11 cellular contexts compared by ENCODE assay signal in the genomic region with DNA sequence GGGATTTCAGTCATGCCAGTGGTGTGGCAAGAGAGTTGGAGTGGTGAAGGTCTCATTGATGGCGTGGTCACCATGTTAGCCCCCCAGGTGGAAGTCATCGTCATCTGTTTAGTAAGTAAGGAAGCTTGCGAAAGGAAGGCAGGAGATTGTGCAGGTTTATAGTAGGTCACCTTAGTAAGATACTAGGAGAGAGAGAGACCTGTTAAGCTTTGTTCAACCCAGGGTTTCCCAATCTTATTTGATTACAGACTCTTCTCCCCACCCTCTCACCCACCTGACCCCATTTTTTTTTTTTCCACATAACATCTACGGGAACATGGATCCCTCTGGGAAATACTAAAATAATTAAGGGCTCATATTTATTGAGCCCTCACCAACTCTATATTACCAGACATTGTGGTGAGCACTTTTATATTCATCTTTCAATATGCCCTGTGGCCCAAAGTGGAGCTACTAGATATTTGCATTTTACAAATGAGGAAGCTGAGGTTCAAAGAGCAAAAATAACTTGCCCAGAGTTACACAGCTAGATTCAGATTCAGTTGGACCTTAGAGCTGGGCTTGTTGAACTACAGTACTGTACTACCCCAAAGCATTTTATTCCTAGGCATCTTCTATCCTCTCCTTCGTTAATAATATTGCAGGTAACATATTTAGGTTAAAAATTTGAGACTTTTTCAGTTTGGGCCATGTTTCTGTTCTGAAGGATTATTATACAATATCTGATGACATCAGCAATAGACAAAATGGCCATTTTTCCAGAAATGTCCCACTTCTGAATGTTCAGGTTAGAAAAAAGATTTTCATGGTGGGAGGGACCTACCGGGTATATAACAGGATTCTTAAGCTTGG. TPM values are rescaled to one million over a fixed set of nuclear protein-coding genes. Genes with fewer than 3 reads are reported as not detected.
DNase-seq lines count a peak whose midpoint lies in the region; ATAC-seq and TF ChIP-seq lines count a peak whose summit lies in the region.
"Had no signal": no experiment of that assay in that cellular context is flagged by ENCODE, and none has a peak within 500 bp of the region (broad histone marks: within the 10 kb centered on the region; RNA-seq: fewer than 3 reads in every experiment).

No MANE protein-coding gene starts in this region.

- H3K27me3 ChIP-seq in body of pancreas (no peaks in the 10 kb centered on the region), testis (no peaks in the 10 kb centered on the region)
- H3K27me3 ChIP-seq: pancreas had no signal

- H3K4me1 Mint-ChIP-seq in naive B cell: peaks cover 33 to 36% (median 34%) of the 10 kb centered on the region in 3 donors

- H3K36me3 Mint-ChIP-seq in naive B cell: peaks cover 0 to 5% of the 10 kb centered on the region in 2 donors

- peak overlapping the region in 6 of 8 donors; percentile 7 to 63 (median 48) for H3K4me3 Mint-ChIP-seq in naive B cell
- H3K4me3 Mint-ChIP-seq: dendritic cell treated with granulocyte-macrophage colony-stimulating factor and Interleukin-4, amounts not matched to agents 40 ng/mL and 50 ng/mL, for 4 days had no signal

- intact Hi-C loops in body of pancreas (cut with DNase I): no loop called here
- intact Hi-C loops in testis (cut with DNase I; ENCODE audit: low total_unique reads): no loop called here

- H3K27ac Mint-ChIP-seq in naive B cell: peak overlapping the region in 3 of 6 donors; percentile 1 to 68 (median 13)
- H3K27ac Mint-ChIP-seq: dendritic cell treated with granulocyte-macrophage colony-stimulating factor and Interleukin-4, amounts not matched to agents 40 ng/mL and 50 ng/mL, for 4 days had no signal

- H3K27ac ChIP-seq in body of pancreas (no peak overlapping the region), testis (peak overlapping the region in 1 of 2 donors; percentile 23)
- H3K27ac ChIP-seq: pancreas had no signal

- WGBS in body of pancreas, 2 donors: 82 to 96% methylated on average over 6 of the region's 6 CpGs
- 83 to 89% methylated on average over 6 of the region's 6 CpGs for WGBS in testis, 2 donors

- H3K9me3 Mint-ChIP-seq in naive B cell: no peaks in the 10 kb centered on the region
- H3K9me3 Mint-ChIP-seq: dendritic cell treated with granulocyte-macrophage colony-stimulating factor and Interleukin-4, amounts not matched to agents 40 ng/mL and 50 ng/mL, for 4 days had no signal

- DNase-seq in naive B cell (peak; percentile 31), body of pancreas (no peak), testis (no peak), NCI-H2196 (lab: John Stamatoyannopoulos, UW; ENCODE audit: unreplicated experiment) (no peak)
- DNase-seq in stimulated activated CD4-positive, alpha-beta T cell treated with anti-CD3 and anti-CD28 coated beads, Interleukin-12 subunit alpha, Interleukin-12 subunit beta, amount 100 ng/mL, for 4 hours: no peak
- DNase-seq: activated T-cell treated with anti-CD3 and anti-CD28 coated beads, Interleukin-2, amount 50 U/mL, for 1 hour; pancreas had no signal

- peaks cover 2% of the 10 kb centered on the region for H3K4me1 ChIP-seq in body of pancreas
- peaks cover 48% of the 10 kb centered on the region for H3K4me1 ChIP-seq in testis
- H3K4me1 ChIP-seq: pancreas had no signal

- no peaks in the 10 kb centered on the region for H3K36me3 ChIP-seq in body of pancreas (replicated peaks in 1 of 2; ENCODE audit: insufficient read depth in 1 of 2, low read depth in 2 of 2)
- H3K36me3 ChIP-seq in testis (ENCODE audit: low read depth, missing control alignments): no peaks in the 10 kb centered on the region

- no peak overlapping the region for H3K4me3 ChIP-seq in body of pancreas
- H3K4me3 ChIP-seq in testis: no peak overlapping the region
- H3K4me3 ChIP-seq: pancreas had no signal

- TF ChIP-seq POLR2A in body of pancreas (IDR thresholded peaks at IDR 0.05): no peak
- TF ChIP-seq POLR2A in testis (IDR thresholded peaks at IDR 0.05): no peak

- TF ChIP-seq CTCF in body of pancreas (IDR thresholded peaks at IDR 0.05): no peak
- no peak for TF ChIP-seq CTCF in testis (IDR thresholded peaks at IDR 0.05)

- no peaks in the 10 kb centered on the region for H3K9me3 ChIP-seq in body of pancreas
- H3K9me3 ChIP-seq in testis: no peaks in the 10 kb centered on the region
- H3K9me3 ChIP-seq: pancreas had no signal

- no peaks in the 10 kb centered on the region for H3K27me3 Mint-ChIP-seq in naive B cell

- ATAC-seq in GM19023 (IDR thresholded peaks at IDR 0.05; ENCODE audit: unreplicated experiment) (peak; percentile 88), HG02678 (IDR thresholded peaks at IDR 0.05; ENCODE audit: unreplicated experiment) (peak; percentile 93), HG03575 (IDR thresholded peaks at IDR 0.05; ENCODE audit: extremely low read depth, insufficient number of reproducible peaks, low FRiP score, unreplicated experiment) (peak; percentile 87), naive B cell (ENCODE audit: low read depth in 2 of 2) (peak; percentile 91 to 95), body of pancreas (no peak)

RNA-seq across cellular contexts. Expression of gene PRXL2A, which starts 13.2 kb away (rescaled TPM):
- polyA plus RNA-seq in naive B cell (ENCODE audit: low read depth in 6 of 6) (10 to 100 TPM in 2 of 6 donors, 1 to 10 TPM in 4; 2.5 to 13.9 (median 8.3) TPM), testis (ENCODE audit: insufficient read depth, low read depth, low replicate concordance) (106 TPM)
- total RNA-seq in body of pancreas (100 to 1,000 TPM in 1 of 2 donors, 10 to 100 TPM in 1; 40.7 to 110 TPM), testis (100 to 1,000 TPM; 102 to 104 TPM)

RNA-seq across cellular contexts. Expression of gene TSPAN14, which starts 32.5 kb away (rescaled TPM):
- 10 to 100 TPM; 31.0 to 60.8 (median 38.1) TPM for polyA plus RNA-seq in naive B cell (ENCODE audit: low read depth in 6 of 6)
- total RNA-seq in body of pancreas: 10 to 100 TPM; 22.3 to 63.0 TPM
- total RNA-seq in testis: 10 to 100 TPM; 61.4 to 64.6 TPM
- polyA plus RNA-seq in testis (ENCODE audit: insufficient read depth, low read depth, low replicate concordance): 59.1 TPM
